23 cellular contexts compared by ENCODE assay signal in genomic region chr7:741850-742249, GRCh38.
"Had no signal": no experiment of that assay in that cellular context is flagged by ENCODE, and none has a peak within 500 bp of the region (broad histone marks: within the 10 kb centered on the region; RNA-seq: fewer than 3 reads in every experiment).

No MANE protein-coding gene starts in this region.

- H3K27ac ChIP-seq: body of pancreas, colonic mucosa, gastrocnemius medialis, suprapubic skin, tibial artery had no signal

- H3K9me3 ChIP-seq: body of pancreas, colonic mucosa, gastrocnemius medialis, suprapubic skin, tibial artery had no signal

- H3K27ac Mint-ChIP-seq: activated CD4-positive, alpha-beta memory T cell treated with anti-CD3 and anti-CD28 coated beads, Interleukin-2, amount 10 ng/mL, durations not matched to agents 7 days and 5 days; activated CD4-positive, alpha-beta T cell treated with anti-CD3 and anti-CD28 coated beads, Interleukin-2, amount 10 ng/mL, durations not matched to agents 7 days and 5 days; activated naive CD4-positive, alpha-beta T cell treated with anti-CD3 and anti-CD28 coated beads, Interleukin-2, amount 50 U/mL, for 24 hours; activated T-cell treated with anti-CD3 and anti-CD28 coated beads, Interleukin-2, amount 50 U/mL, for 24 hours; memory B cell; natural killer cell; stimulated activated naive B cell treated with anti-CD40 and anti-IgM and Interleukin-4, amounts not matched to agents 10 μg/mL and 1 μg/mL and 100 μg/mL, for 72 hours; WTC11 had no signal

- DNase-seq: activated CD4-positive, alpha-beta memory T cell treated with anti-CD3 and anti-CD28 coated beads, Interleukin-2, amount 10 ng/mL, durations not matched to agents 7 days and 5 days; activated CD4-positive, alpha-beta T cell treated with anti-CD3 and anti-CD28 coated beads for 1 hour; activated CD4-positive, alpha-beta T cell treated with anti-CD3 and anti-CD28 coated beads, Interleukin-2, amount 10 ng/mL, durations not matched to agents 7 days and 5 days; activated CD8-positive, alpha-beta memory T cell treated with anti-CD3 and anti-CD28 coated beads, Interleukin-2, amount 50 U/mL, for 48 hours; activated T-cell treated with anti-CD3 and anti-CD28 coated beads, Interleukin-2, amount 50 U/mL, for 24 hours; anterior cingulate cortex; body of pancreas; cerebellar nuclear complex; colonic mucosa; effector CD8-positive, alpha-beta T cell; erythroblast; gastrocnemius medialis; natural killer cell; stimulated activated CD4-positive, alpha-beta T cell treated with anti-CD3 and anti-CD28 coated beads, Interleukin-15, amount 100 ng/mL, for 24 hours; stimulated activated CD4-positive, alpha-beta T cell treated with anti-CD3 and anti-CD28 coated beads, Interleukin-2, amount 100 ng/mL, for 24 hours; stimulated activated naive B cell treated with anti-CD40 and anti-IgM and Interleukin-4, amounts not matched to agents 10 μg/mL and 1 μg/mL and 100 μg/mL, for 72 hours; T-helper 2 cell; tibial artery had no signal

- H3K9me3 Mint-ChIP-seq: activated CD4-positive, alpha-beta memory T cell treated with anti-CD3 and anti-CD28 coated beads, Interleukin-2, amount 10 ng/mL, durations not matched to agents 7 days and 5 days; activated naive CD4-positive, alpha-beta T cell treated with anti-CD3 and anti-CD28 coated beads, Interleukin-2, amount 50 U/mL, for 24 hours; activated T-cell treated with anti-CD3 and anti-CD28 coated beads, Interleukin-2, amount 50 U/mL, for 24 hours; memory B cell; natural killer cell; stimulated activated naive B cell treated with anti-CD40 and anti-IgM and Interleukin-4, amounts not matched to agents 10 μg/mL and 1 μg/mL and 100 μg/mL, for 72 hours had no signal

- H3K27me3 ChIP-seq: body of pancreas, colonic mucosa, gastrocnemius medialis, suprapubic skin, tibial artery had no signal

- H3K4me1 ChIP-seq: body of pancreas, colonic mucosa, suprapubic skin, tibial artery had no signal

- H3K36me3 ChIP-seq: colonic mucosa had no signal

- H3K4me3 ChIP-seq: body of pancreas, colonic mucosa, gastrocnemius medialis, smooth muscle cell, suprapubic skin, tibial artery had no signal

- H3K27me3 Mint-ChIP-seq: activated CD4-positive, alpha-beta memory T cell treated with anti-CD3 and anti-CD28 coated beads, Interleukin-2, amount 10 ng/mL, durations not matched to agents 7 days and 5 days; activated CD4-positive, alpha-beta T cell treated with anti-CD3 and anti-CD28 coated beads, Interleukin-2, amount 10 ng/mL, durations not matched to agents 7 days and 5 days; activated naive CD4-positive, alpha-beta T cell treated with anti-CD3 and anti-CD28 coated beads, Interleukin-2, amount 50 U/mL, for 24 hours; activated T-cell treated with anti-CD3 and anti-CD28 coated beads, Interleukin-2, amount 50 U/mL, for 24 hours; memory B cell; stimulated activated naive B cell treated with anti-CD40 and anti-IgM and Interleukin-4, amounts not matched to agents 10 μg/mL and 1 μg/mL and 100 μg/mL, for 72 hours had no signal

- ATAC-seq: body of pancreas; gastrocnemius medialis; natural killer cell; stimulated activated naive B cell treated with anti-CD40 and anti-IgM and Interleukin-4, amounts not matched to agents 10 μg/mL and 1 μg/mL and 100 μg/mL, for 72 hours; WTC11 had no signal

- H3K4me1 Mint-ChIP-seq: natural killer cell, WTC11 had no signal

- H3K4me3 Mint-ChIP-seq: activated CD4-positive, alpha-beta memory T cell treated with anti-CD3 and anti-CD28 coated beads, Interleukin-2, amount 10 ng/mL, durations not matched to agents 7 days and 5 days; activated CD4-positive, alpha-beta T cell treated with anti-CD3 and anti-CD28 coated beads, Interleukin-2, amount 10 ng/mL, durations not matched to agents 7 days and 5 days; activated naive CD4-positive, alpha-beta T cell treated with anti-CD3 and anti-CD28 coated beads, Interleukin-2, amount 50 U/mL, for 24 hours; activated T-cell treated with anti-CD3 and anti-CD28 coated beads, Interleukin-2, amount 50 U/mL, for 24 hours; memory B cell; natural killer cell; stimulated activated naive B cell treated with anti-CD40 and anti-IgM and Interleukin-4, amounts not matched to agents 10 μg/mL and 1 μg/mL and 100 μg/mL, for 72 hours; WTC11 had no signal
